In the genomic region with DNA sequence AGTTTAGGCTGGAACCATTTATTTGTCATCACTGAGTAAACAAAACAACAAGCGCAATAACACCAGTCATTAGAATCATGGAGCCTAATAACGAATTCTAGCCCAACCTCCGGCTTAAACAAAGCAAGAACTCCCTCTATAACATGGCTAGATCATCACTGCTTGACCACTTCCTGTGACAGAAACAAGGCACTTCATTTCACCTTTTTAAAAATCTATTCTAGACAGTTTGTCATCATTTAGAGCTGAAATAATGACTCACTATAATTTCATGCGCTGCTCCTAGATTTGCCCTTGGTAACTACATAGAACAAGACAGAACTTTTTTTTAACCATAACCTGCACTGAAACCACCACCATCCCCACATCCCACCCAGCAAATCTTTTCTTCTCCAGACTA, we compare ENCODE assay signal across 9 cellular contexts.
DNase-seq lines count a peak whose midpoint lies in the region; ATAC-seq, FAIRE-seq and TF ChIP-seq lines count a peak whose summit lies in the region.
"Had no signal": no experiment of that assay in that cellular context is flagged by ENCODE, and none has a peak within 500 bp of the region (broad histone marks: within the 10 kb centered on the region; RNA-seq: fewer than 3 reads in every experiment).

No MANE protein-coding gene starts in this region.

- no peaks in the 10 kb centered on the region for H3K9me3 ChIP-seq in pancreas

- TF ChIP-seq POLR2A in H54 (IDR thresholded peaks at IDR 0.05; ENCODE audit: low read depth, low read length): no peak

- intact Hi-C loops in Right ventricle myocardium inferior (cut with DNase I) (loop anchor here (5.0 kb wide), 1 partner anchor 174 kb away; no protein-coding TSS in a partner anchor), pancreas (cut with DNase I) (no loop called here)

- no peak for TF ChIP-seq CTCF in pancreas (IDR thresholded peaks at IDR 0.05)

- peak; percentile 53 for DNase-seq in H54 (ENCODE audit: insufficient read length, low spot score)
- DNase-seq in RPMI7951 (ENCODE audit: low read depth): peak; percentile 77
- peak; percentile 79 for DNase-seq in iris pigment epithelial cell (ENCODE audit: low read depth)
- no peak for DNase-seq in Right ventricle myocardium inferior (ENCODE audit: missing footprints)
- no peak for DNase-seq in pancreas
- DNase-seq in GOT3 (lab: John Stamatoyannopoulos, UW): no peak

- no peak overlapping the region for H3K4me3 ChIP-seq in pancreas

- FAIRE-seq in H54 (lab: Jason Lieb, UNC) (peak; percentile 82), pancreas (lab: Jason Lieb, UNC) (no peak)

- H3K27me3 ChIP-seq in pancreas: no peaks in the 10 kb centered on the region

- no peaks in the 10 kb centered on the region for H3K4me1 ChIP-seq in pancreas

- WGBS in pancreas, 2 donors: 92 to 98% methylated on average over 4 of the region's 4 CpGs

- H3K27ac ChIP-seq in pancreas: no peak overlapping the region
- H3K27ac ChIP-seq: HL-60 had no signal

- H3K36me3 ChIP-seq in pancreas: no peaks in the 10 kb centered on the region

- ATAC-seq in GM18499 (IDR thresholded peaks at IDR 0.05; ENCODE audit: insufficient read depth, unreplicated experiment): peak; percentile 34
- no peak for ATAC-seq in Right ventricle myocardium inferior
- ATAC-seq in pancreas: no peak
- no peak for ATAC-seq in HG03196 (IDR thresholded peaks at IDR 0.05; ENCODE audit: unreplicated experiment)

Comparison
In these comparisons a context has a peak if more than half of its experiments do, and no peak if none do; other contexts are left out.
1. DNase-seq: peak in H54 (single experiment), RPMI7951 (single experiment) and iris pigment epithelial cell (single experiment); none in Right ventricle myocardium inferior (single experiment), pancreas (0 of 6) and GOT3 (single experiment).